Comparison of ENCODE assay signal across 28 cellular contexts in genomic region chr16:68351463-68351862, GRCh38.
"Had no signal": no experiment of that assay in that cellular context is flagged by ENCODE, and none has a peak within 500 bp of the region (broad histone marks: within the 10 kb centered on the region; RNA-seq: fewer than 3 reads in every experiment).

No MANE protein-coding gene starts in this region.

- H3K4me3 ChIP-seq: breast epithelium, psoas muscle, testis, upper lobe of left lung, vagina had no signal

- H3K9me3 Mint-ChIP-seq: activated CD8-positive, alpha-beta T cell treated with anti-CD3 and anti-CD28 coated beads for 36 hours; activated naive CD4-positive, alpha-beta T cell treated with anti-CD3 and anti-CD28 coated beads, Interleukin-2, amount 50 U/mL, for 24 hours; activated T-helper 2 cell treated with anti-CD3 and anti-CD28 coated beads, Interferon-gamma antibody, Interleukin-2, Interleukin-4, amounts not matched to agents 10 μg/mL and 5 μg/mL and 100 μg/mL, durations not matched to agents 14 hours and 24 hours and 36 hours; memory B cell; nephron; stimulated activated naive B cell treated with anti-CD40 and anti-IgM and Interleukin-4, amounts not matched to agents 10 μg/mL and 1 μg/mL and 100 μg/mL, for 72 hours; WTC11 had no signal

- H3K27ac ChIP-seq: epithelial cell of prostate, neutrophil, parathyroid adenoma, psoas muscle, testis, upper lobe of left lung, vagina had no signal

- ATAC-seq: activated CD8-positive, alpha-beta memory T cell treated with anti-CD3 and anti-CD28 coated beads, Interleukin-2, amount 10 ng/mL, durations not matched to agents 7 days and 5 days; activated CD8-positive, alpha-beta T cell treated with anti-CD3 and anti-CD28 coated beads for 36 hours; left cardiac atrium; psoas muscle; right cardiac atrium; stimulated activated naive B cell treated with anti-CD40 and anti-IgM and Interleukin-4, amounts not matched to agents 10 μg/mL and 1 μg/mL and 100 μg/mL, for 72 hours; T-helper 17 cell; WTC11 had no signal

- H3K4me3 Mint-ChIP-seq: activated CD8-positive, alpha-beta memory T cell treated with anti-CD3 and anti-CD28 coated beads, Interleukin-2, amount 10 ng/mL, durations not matched to agents 7 days and 5 days; activated CD8-positive, alpha-beta T cell treated with anti-CD3 and anti-CD28 coated beads for 36 hours; activated naive CD4-positive, alpha-beta T cell treated with anti-CD3 and anti-CD28 coated beads, Interleukin-2, amount 50 U/mL, for 24 hours; memory B cell; nephron; stimulated activated naive B cell treated with anti-CD40 and anti-IgM and Interleukin-4, amounts not matched to agents 10 μg/mL and 1 μg/mL and 100 μg/mL, for 72 hours; T-helper 17 cell; WTC11 had no signal

- H3K4me1 ChIP-seq: breast epithelium, parathyroid adenoma, testis, vagina had no signal

- H3K27me3 ChIP-seq: breast epithelium, testis, upper lobe of left lung, vagina had no signal

- H3K27me3 Mint-ChIP-seq: activated CD8-positive, alpha-beta memory T cell treated with anti-CD3 and anti-CD28 coated beads, Interleukin-2, amount 10 ng/mL, durations not matched to agents 7 days and 5 days; activated CD8-positive, alpha-beta T cell treated with anti-CD3 and anti-CD28 coated beads for 36 hours; activated naive CD4-positive, alpha-beta T cell treated with anti-CD3 and anti-CD28 coated beads, Interleukin-2, amount 50 U/mL, for 24 hours; memory B cell; T-helper 17 cell had no signal

- H3K27ac Mint-ChIP-seq: activated CD8-positive, alpha-beta memory T cell treated with anti-CD3 and anti-CD28 coated beads, Interleukin-2, amount 10 ng/mL, durations not matched to agents 7 days and 5 days; activated CD8-positive, alpha-beta T cell treated with anti-CD3 and anti-CD28 coated beads for 36 hours; activated naive CD4-positive, alpha-beta T cell treated with anti-CD3 and anti-CD28 coated beads, Interleukin-2, amount 50 U/mL, for 24 hours; activated T-helper 2 cell treated with anti-CD3 and anti-CD28 coated beads, Interferon-gamma antibody, Interleukin-2, Interleukin-4, amounts not matched to agents 10 μg/mL and 5 μg/mL and 100 μg/mL, durations not matched to agents 14 hours and 24 hours and 36 hours; memory B cell; nephron; stimulated activated naive B cell treated with anti-CD40 and anti-IgM and Interleukin-4, amounts not matched to agents 10 μg/mL and 1 μg/mL and 100 μg/mL, for 72 hours; T-helper 17 cell; WTC11 had no signal

- H3K4me1 Mint-ChIP-seq: nephron, WTC11 had no signal

- DNase-seq: activated CD4-positive, alpha-beta T cell treated with anti-CD3 and anti-CD28 coated beads for 1 hour; activated CD4-positive, alpha-beta T cell treated with anti-CD3 and anti-CD28 coated beads, Interleukin-2, amount 50 U/mL, for 1 hour; activated CD8-positive, alpha-beta memory T cell treated with anti-CD3 and anti-CD28 coated beads, Interleukin-2, amount 10 ng/mL, durations not matched to agents 7 days and 5 days; activated CD8-positive, alpha-beta T cell treated with anti-CD3 and anti-CD28 coated beads for 36 hours; activated T-cell treated with anti-CD3 and anti-CD28 coated beads, Interleukin-2, amount 50 U/mL, for 48 hours; central memory CD4-positive, alpha-beta T cell; dermis blood vessel endothelial cell; effector CD8-positive, alpha-beta T cell; islet precursor cell; left cardiac atrium; right cardiac atrium; stimulated activated CD4-positive, alpha-beta T cell treated with anti-CD3 and anti-CD28 coated beads, Interleukin-15, amount 100 ng/mL, for 24 hours; stimulated activated CD4-positive, alpha-beta T cell treated with anti-CD3 and anti-CD28 coated beads, Interleukin-2, amount 100 ng/mL, for 24 hours; stimulated activated naive B cell treated with anti-CD40 and anti-IgM and Interleukin-4, amounts not matched to agents 10 μg/mL and 1 μg/mL and 100 μg/mL, for 72 hours; T-helper 17 cell; testis had no signal

- H3K9me3 ChIP-seq: breast epithelium, neutrophil, psoas muscle, testis, upper lobe of left lung, vagina had no signal
